ENCODE assay signal across 24 cellular contexts in the genomic region with DNA sequence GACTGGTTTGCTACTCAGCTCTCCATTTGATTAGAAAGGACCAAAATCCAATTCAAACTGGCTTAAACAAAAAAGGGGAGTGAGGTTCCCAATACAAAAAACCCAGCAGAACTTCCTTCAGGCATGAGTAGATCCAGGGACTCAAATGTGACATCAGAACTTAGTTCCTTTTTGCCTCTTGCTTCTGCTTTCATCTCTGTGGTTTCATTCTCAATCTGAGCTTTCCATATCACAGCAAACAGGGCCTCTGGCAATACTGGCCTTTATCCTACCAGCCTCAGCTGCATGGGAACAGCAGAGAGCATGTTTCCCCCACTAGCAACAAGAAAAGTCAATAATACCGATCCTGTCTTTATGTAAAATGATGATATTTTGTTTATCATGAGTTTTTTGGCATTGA.
DNase-seq lines count a peak whose midpoint lies in the region; ATAC-seq, FAIRE-seq and TF ChIP-seq lines count a peak whose summit lies in the region.
"Had no signal": no experiment of that assay in that cellular context is flagged by ENCODE, and none has a peak within 500 bp of the region (broad histone marks: within the 10 kb centered on the region; RNA-seq: fewer than 3 reads in every experiment).

No MANE protein-coding gene starts in this region.

- DNase-seq in GM06990 (ENCODE audit: extremely low read depth, insufficient read length) (peak; percentile 18), GM19239 (ENCODE audit: insufficient read length, low spot score) (no peak), HTR-8/SVneo (ENCODE audit: insufficient read length, low spot score) (no peak), germinal center (ENCODE audit: low spot score) (peak; percentile 33), tibial artery (no peak), GM19240 (ENCODE audit: insufficient read length, low spot score) (no peak)
- DNase-seq in activated CD8-positive, alpha-beta memory T cell treated with anti-CD3 and anti-CD28 coated beads, Interleukin-2, amount 50 U/mL, for 4 hours, result no peak
- DNase-seq in effector memory CD8-positive, alpha-beta T cell, result no peak
- DNase-seq: activated CD8-positive, alpha-beta memory T cell treated with anti-CD3 and anti-CD28 coated beads for 24 hours; COR-L47; dermis blood vessel endothelial cell; EL; gastrocnemius medialis; left ventricle myocardium inferior; NCI-H1105 treated with DMSO at 0.1 percent for 48 hours; NCI-H2171; occipital lobe; right lobe of liver; stimulated activated CD4-positive, alpha-beta T cell treated with anti-CD3 and anti-CD28 coated beads, Interleukin-2, amount 100 ng/mL, for 24 hours; T-helper 1 cell; WERI-Rb-1 had no signal

- no peak overlapping the region for H3K4me3 Mint-ChIP-seq in effector memory CD8-positive, alpha-beta T cell

- peaks cover 15 to 79% of the 10 kb centered on the region in 2 donors for H3K27me3 Mint-ChIP-seq in effector memory CD8-positive, alpha-beta T cell

- no peaks in the 10 kb centered on the region for H3K9me3 ChIP-seq in tibial artery
- H3K9me3 ChIP-seq: breast epithelium, gastrocnemius medialis, left ventricle myocardium inferior, right lobe of liver had no signal

- FAIRE-seq in GM19239 (lab: Jason Lieb, UNC), result peak; percentile 73
- peak; percentile 38 for FAIRE-seq in HTR-8/SVneo (lab: Jason Lieb, UNC)

- H3K36me3 ChIP-seq in GM06990 (ENCODE audit: control insufficient read depth, insufficient read depth, low read length) (no peaks in the 10 kb centered on the region), tibial artery (no peaks in the 10 kb centered on the region)
- H3K36me3 ChIP-seq: breast epithelium, gastrocnemius medialis, left ventricle myocardium inferior, right lobe of liver, WERI-Rb-1 had no signal

- no peak overlapping the region for H3K27ac Mint-ChIP-seq in effector memory CD8-positive, alpha-beta T cell

- no peak overlapping the region for H3K27ac ChIP-seq in tibial artery
- H3K27ac ChIP-seq: breast epithelium, epithelial cell of prostate, gastrocnemius medialis, left ventricle myocardium inferior, right lobe of liver, RWPE1, WERI-Rb-1 had no signal

- no peaks in the 10 kb centered on the region for H3K36me3 Mint-ChIP-seq in effector memory CD8-positive, alpha-beta T cell (ENCODE audit: insufficient read depth)

- no peak overlapping the region for H3K4me3 ChIP-seq in GM06990 (replicated peaks; ENCODE audit: low read depth, low read length)
- no peak overlapping the region for H3K4me3 ChIP-seq in tibial artery
- H3K4me3 ChIP-seq: breast epithelium, gastrocnemius medialis, left ventricle myocardium inferior, right lobe of liver had no signal

- TF ChIP-seq CTCF in GM06990 (IDR thresholded peaks at IDR 0.05; ENCODE audit: insufficient read depth, low read length, poor library complexity, severe bottlenecking) (no peak), tibial artery (IDR thresholded peaks at IDR 0.05) (no peak)

- ATAC-seq in effector memory CD8-positive, alpha-beta T cell (replicated peaks), result no peak
- ATAC-seq: gastrocnemius medialis had no signal

- no peaks in the 10 kb centered on the region for H3K4me1 ChIP-seq in tibial artery
- H3K4me1 ChIP-seq: breast epithelium, gastrocnemius medialis, right lobe of liver had no signal

- H3K9me3 Mint-ChIP-seq in effector memory CD8-positive, alpha-beta T cell, result no peaks in the 10 kb centered on the region

- intact Hi-C loops in tibial artery (cut with DNase I; ENCODE audit: low total_unique reads), result no loop called here

- H3K4me1 Mint-ChIP-seq in effector memory CD8-positive, alpha-beta T cell (ENCODE audit: low read depth in 2 of 2), result peaks cover 7 to 10% of the 10 kb centered on the region in 2 donors

- H3K27me3 ChIP-seq in GM06990 (replicated peaks; ENCODE audit: control insufficient read depth, insufficient read depth, low read length), result no peaks in the 10 kb centered on the region; the same call in 1 of the 2 replicates
- H3K27me3 ChIP-seq in tibial artery, result peaks cover 0 to 27% of the 10 kb centered on the region in 2 donors

Comparison
In these comparisons a context has a peak if more than half of its experiments do, and no peak if none do; other contexts are left out.
1. DNase-seq: peak in GM06990 (single experiment) and germinal center (single experiment); none in GM19239 (single experiment), HTR-8/SVneo (single experiment), tibial artery (0 of 2), activated CD8-positive, alpha-beta memory T cell treated with anti-CD3 and anti-CD28 coated beads, Interleukin-2, amount 50 U/mL, for 4 hours (single experiment), effector memory CD8-positive, alpha-beta T cell (0 of 3) and GM19240 (single experiment).